Comparison of ENCODE assay signal across 8 cellular contexts in the genomic region with DNA sequence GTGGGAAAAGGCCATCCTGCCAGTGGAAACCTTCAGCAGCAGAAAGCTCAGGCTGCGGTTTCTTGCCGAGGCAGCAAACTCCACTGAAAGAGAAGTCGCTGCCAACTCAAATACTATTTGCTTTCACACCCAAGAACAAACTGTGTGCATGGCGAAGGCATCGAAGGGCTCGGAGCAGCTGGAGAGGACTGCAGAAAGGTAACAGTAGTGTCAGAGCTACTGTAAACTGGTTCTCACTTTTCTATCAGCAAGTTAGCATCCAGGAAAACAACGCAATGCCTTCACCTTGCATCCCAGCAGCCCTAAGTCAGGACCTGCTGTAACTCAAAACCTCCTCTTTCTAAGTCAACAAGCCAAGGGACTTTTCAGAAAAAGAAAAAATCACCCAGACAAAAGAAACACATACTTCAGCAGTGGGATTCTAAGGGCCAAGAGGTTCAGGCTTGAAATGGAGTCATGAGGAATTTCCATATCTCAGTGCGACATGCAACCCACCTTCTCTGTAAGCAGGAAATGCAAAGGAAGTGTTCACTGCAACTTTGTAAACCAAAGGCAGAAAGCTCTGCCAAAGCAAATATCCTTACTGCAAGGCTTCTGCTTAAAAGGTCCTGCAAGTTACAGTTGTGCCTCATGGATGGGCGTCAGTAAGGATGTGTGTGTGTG.
DNase-seq lines count a peak whose midpoint lies in the region; ATAC-seq and TF ChIP-seq lines count a peak whose summit lies in the region.

No MANE protein-coding gene starts in this region.

- peaks cover 34% of the 10 kb centered on the region for H3K4me1 Mint-ChIP-seq in activated CD4-positive, alpha-beta T cell treated with anti-CD3 and anti-CD28 coated beads, Interleukin-2, amount 10 ng/mL, durations not matched to agents 24 days and 14 days
- H3K4me1 Mint-ChIP-seq in T-helper 2 cell treated with Interferon-gamma antibody and Interleukin-4, amounts not matched to agents 5 μg/mL and 100 μg/mL, for 36 hours (ENCODE audit: low read depth): peaks cover 52% of the 10 kb centered on the region
- peaks cover 49 to 89% (median 61%) of the 10 kb centered on the region in 3 donors for H3K4me1 Mint-ChIP-seq in naive B cell

- intact Hi-C loops in activated CD4-positive, alpha-beta T cell treated with anti-CD3 and anti-CD28 coated beads, Interleukin-2, amount 10 ng/mL, durations not matched to agents 24 days and 14 days (cut with micrococcal nuclease): loop anchor here (5.0 to 10.0 kb wide), 3 partner anchors 105 to 323 kb away; a partner anchor contains a TSS

- H3K4me3 Mint-ChIP-seq in activated CD4-positive, alpha-beta T cell treated with anti-CD3 and anti-CD28 coated beads, Interleukin-2, amount 10 ng/mL, durations not matched to agents 24 days and 14 days: peak overlapping the region; percentile 46
- H3K4me3 Mint-ChIP-seq in T-helper 2 cell treated with Interferon-gamma antibody and Interleukin-4, amounts not matched to agents 5 μg/mL and 100 μg/mL, for 36 hours: peak overlapping the region; percentile 80
- H3K4me3 Mint-ChIP-seq in naive B cell: peak overlapping the region; percentile 66 to 91 (median 85)

- H3K9me3 Mint-ChIP-seq in activated CD4-positive, alpha-beta T cell treated with anti-CD3 and anti-CD28 coated beads, Interleukin-2, amount 10 ng/mL, durations not matched to agents 24 days and 14 days: no peaks in the 10 kb centered on the region
- peaks cover 3% of the 10 kb centered on the region for H3K9me3 Mint-ChIP-seq in T-helper 2 cell treated with Interferon-gamma antibody and Interleukin-4, amounts not matched to agents 5 μg/mL and 100 μg/mL, for 36 hours
- peaks cover 0 to 2% (median 0%) of the 10 kb centered on the region in 7 donors for H3K9me3 Mint-ChIP-seq in naive B cell

- no peak overlapping the region for H3K4me3 ChIP-seq in epithelial cell of esophagus (ENCODE audit: low read length)

- DNase-seq in activated CD4-positive, alpha-beta T cell treated with anti-CD3 and anti-CD28 coated beads, Interleukin-2, amount 10 ng/mL, durations not matched to agents 24 days and 14 days: peak; percentile 69
- no peak for DNase-seq in activated CD4-positive, alpha-beta T cell treated with anti-CD3 and anti-CD28 coated beads for 1 hour
- peak; percentile 26 for DNase-seq in T-helper 2 cell treated with Interferon-gamma antibody and Interleukin-4, amounts not matched to agents 5 μg/mL and 100 μg/mL, for 36 hours (ENCODE audit: low spot score)
- DNase-seq in epithelial cell of esophagus (ENCODE audit: low read depth) (peak; percentile 22), naive B cell (no peak), NCI-H524 (lab: John Stamatoyannopoulos, UW) (no peak)
- no peak for DNase-seq in NK-92 treated with Interleukin-12 subunit alpha and Interleukin-12 subunit beta, amount 100 ng/mL, for 24 hours (lab: John Stamatoyannopoulos, UW)

- peak in 1 of 2 donors; percentile 4 for ATAC-seq in naive B cell (ENCODE audit: low read depth in 2 of 2)
- no peak for ATAC-seq in GM21786 (IDR thresholded peaks at IDR 0.05; ENCODE audit: unreplicated experiment)

- H3K27me3 Mint-ChIP-seq in activated CD4-positive, alpha-beta T cell treated with anti-CD3 and anti-CD28 coated beads, Interleukin-2, amount 10 ng/mL, durations not matched to agents 24 days and 14 days: peaks cover 31% of the 10 kb centered on the region
- no peaks in the 10 kb centered on the region for H3K27me3 Mint-ChIP-seq in T-helper 2 cell treated with Interferon-gamma antibody and Interleukin-4, amounts not matched to agents 5 μg/mL and 100 μg/mL, for 36 hours (ENCODE audit: low read depth)
- no peaks in the 10 kb centered on the region for H3K27me3 Mint-ChIP-seq in naive B cell

- H3K27ac Mint-ChIP-seq in activated CD4-positive, alpha-beta T cell treated with anti-CD3 and anti-CD28 coated beads, Interleukin-2, amount 10 ng/mL, durations not matched to agents 24 days and 14 days: peak overlapping the region; percentile 62
- H3K27ac Mint-ChIP-seq in T-helper 2 cell treated with Interferon-gamma antibody and Interleukin-4, amounts not matched to agents 5 μg/mL and 100 μg/mL, for 36 hours: peak overlapping the region; percentile 85
- peak overlapping the region; percentile 96 to 100 (median 100) for H3K27ac Mint-ChIP-seq in naive B cell

- H3K36me3 Mint-ChIP-seq in activated CD4-positive, alpha-beta T cell treated with anti-CD3 and anti-CD28 coated beads, Interleukin-2, amount 10 ng/mL, durations not matched to agents 24 days and 14 days (ENCODE audit: low read depth): peaks cover 3% of the 10 kb centered on the region
- H3K36me3 Mint-ChIP-seq in T-helper 2 cell treated with Interferon-gamma antibody and Interleukin-4, amounts not matched to agents 5 μg/mL and 100 μg/mL, for 36 hours (ENCODE audit: low read depth): peaks cover 3% of the 10 kb centered on the region
- H3K36me3 Mint-ChIP-seq in naive B cell: no peaks in the 10 kb centered on the region

- no peak for TF ChIP-seq CTCF in epithelial cell of esophagus (IDR thresholded peaks at IDR 0.05; ENCODE audit: insufficient read depth, low read depth, low read length, missing control alignments)

Comparison
In these comparisons a context has a peak if more than half of its experiments do, and no peak if none do; other contexts are left out.
1. DNase-seq: peak in activated CD4-positive, alpha-beta T cell treated with anti-CD3 and anti-CD28 coated beads, Interleukin-2, amount 10 ng/mL, durations not matched to agents 24 days and 14 days (single experiment), T-helper 2 cell treated with Interferon-gamma antibody and Interleukin-4, amounts not matched to agents 5 μg/mL and 100 μg/mL, for 36 hours (single experiment) and epithelial cell of esophagus (single experiment); none in activated CD4-positive, alpha-beta T cell treated with anti-CD3 and anti-CD28 coated beads for 1 hour (single experiment), naive B cell (single experiment), NK-92 treated with Interleukin-12 subunit alpha and Interleukin-12 subunit beta, amount 100 ng/mL, for 24 hours (single experiment) and NCI-H524 (0 of 2).
2. Peak in every context shown above with its lines, with median percentiles within 50 percentile points of each other: H3K27ac Mint-ChIP-seq and H3K4me3 Mint-ChIP-seq.